In the genomic region with DNA sequence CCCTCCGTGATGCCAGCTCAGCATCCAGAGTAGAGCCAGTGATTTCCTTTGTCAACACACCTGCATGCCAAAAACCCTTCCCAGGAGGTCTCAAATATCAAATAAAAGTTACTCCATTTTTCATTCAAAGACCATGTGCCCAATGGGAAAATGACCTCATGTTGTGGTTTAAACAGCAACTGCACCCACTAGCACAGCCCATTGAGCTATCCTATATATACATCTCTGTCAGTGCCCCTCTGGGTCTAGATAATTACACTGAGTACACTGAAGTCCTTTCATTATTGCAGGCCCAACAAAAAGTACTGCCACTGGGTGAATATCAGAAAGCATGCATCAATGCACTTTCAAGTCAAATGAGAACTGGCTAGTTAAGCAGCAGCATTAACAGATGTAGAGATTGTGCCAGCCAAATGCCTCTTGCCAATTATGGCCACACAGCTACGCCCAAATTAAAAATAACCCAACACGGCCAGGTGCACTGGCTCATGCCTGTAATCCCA, we compare ENCODE assay signal across 29 cellular contexts.
DNase-seq lines count a peak whose midpoint lies in the region; ATAC-seq and TF ChIP-seq lines count a peak whose summit lies in the region.
"Had no signal": no experiment of that assay in that cellular context is flagged by ENCODE, and none has a peak within 500 bp of the region (broad histone marks: within the 10 kb centered on the region; RNA-seq: fewer than 3 reads in every experiment).

No MANE protein-coding gene starts in this region.

- no peak overlapping the region for H3K4me3 Mint-ChIP-seq in activated CD4-positive, alpha-beta T cell treated with anti-CD3 and anti-CD28 coated beads, Interleukin-2, amount 10 ng/mL, durations not matched to agents 24 days and 14 days
- H3K4me3 Mint-ChIP-seq: activated naive CD4-positive, alpha-beta T cell treated with anti-CD3 and anti-CD28 coated beads for 36 hours; activated T-cell treated with anti-CD3 and anti-CD28 coated beads, Interleukin-2, amount 50 U/mL, for 72 hours; neural crest cell had no signal

- no peaks in the 10 kb centered on the region for H3K27me3 Mint-ChIP-seq in activated CD4-positive, alpha-beta T cell treated with anti-CD3 and anti-CD28 coated beads, Interleukin-2, amount 10 ng/mL, durations not matched to agents 24 days and 14 days

- peaks cover 14% of the 10 kb centered on the region for H3K36me3 Mint-ChIP-seq in activated CD4-positive, alpha-beta T cell treated with anti-CD3 and anti-CD28 coated beads, Interleukin-2, amount 10 ng/mL, durations not matched to agents 24 days and 14 days (ENCODE audit: low read depth)

- intact Hi-C loops in activated CD4-positive, alpha-beta T cell treated with anti-CD3 and anti-CD28 coated beads, Interleukin-2, amount 10 ng/mL, durations not matched to agents 24 days and 14 days (cut with micrococcal nuclease): no loop called here

- no peaks in the 10 kb centered on the region for H3K79me2 ChIP-seq in SU-DHL-6 (ENCODE audit: insufficient read depth, low read length)

- H3K4me1 Mint-ChIP-seq in activated CD4-positive, alpha-beta T cell treated with anti-CD3 and anti-CD28 coated beads, Interleukin-2, amount 10 ng/mL, durations not matched to agents 24 days and 14 days: peaks cover 26% of the 10 kb centered on the region

- no peaks in the 10 kb centered on the region for H3K9me2 ChIP-seq in SU-DHL-6 (replicated peaks; ENCODE audit: insufficient read depth, low read length)
- H3K9me2 ChIP-seq: SK-N-SH had no signal

- 0 out of 2 replicates have a peak overlapping the region, but pooled peaks have one; percentile 22 for H3K27ac ChIP-seq in SU-DHL-6 (ENCODE audit: low read depth, low read length)
- H3K27ac ChIP-seq: BLaER1, cardiac muscle cell, HL-60 had no signal

- no peaks in the 10 kb centered on the region for H3K27me3 ChIP-seq in SU-DHL-6 (ENCODE audit: low read length)
- H3K27me3 ChIP-seq: BLaER1, cardiac muscle cell had no signal

- H3K27ac Mint-ChIP-seq in activated CD4-positive, alpha-beta T cell treated with anti-CD3 and anti-CD28 coated beads, Interleukin-2, amount 10 ng/mL, durations not matched to agents 24 days and 14 days: no peak overlapping the region
- H3K27ac Mint-ChIP-seq: activated naive CD4-positive, alpha-beta T cell treated with anti-CD3 and anti-CD28 coated beads for 36 hours; activated T-cell treated with anti-CD3 and anti-CD28 coated beads, Interleukin-2, amount 50 U/mL, for 72 hours had no signal

- H4K20me1 ChIP-seq in SU-DHL-6 (ENCODE audit: low read depth, low read length): no peaks in the 10 kb centered on the region

- TF ChIP-seq CTCF in SU-DHL-6 (IDR thresholded peaks at IDR 0.05; ENCODE audit: insufficient read depth, low read length, poor library complexity, severe bottlenecking) (no peak), retinal pigment epithelial cell (conservative IDR thresholded peaks at IDR 0.05; ENCODE audit: low read depth, low read length) (no peak)

- H3K9ac ChIP-seq in SU-DHL-6 (ENCODE audit: low read length): no peak overlapping the region
- H3K9ac ChIP-seq: BLaER1, SK-N-SH had no signal

- DNase-seq in DMS79 (lab: John Stamatoyannopoulos, UW): peak; percentile 80
- DNase-seq in NAMALWA (ENCODE audit: low spot score): peak; percentile 65
- DNase-seq in retinal pigment epithelial cell (ENCODE audit: low read depth): peak; percentile 74
- DNase-seq in activated CD4-positive, alpha-beta T cell treated with anti-CD3 and anti-CD28 coated beads, Interleukin-2, amount 10 ng/mL, durations not matched to agents 24 days and 14 days: no peak
- DNase-seq in dedifferentiated amniotic fluid mesenchymal stem cell (ENCODE audit: extremely low spot score): no peak
- DNase-seq: ACHN; activated CD4-positive, alpha-beta T cell treated with anti-CD3 and anti-CD28 coated beads for 4 hours; activated naive CD4-positive, alpha-beta T cell treated with anti-CD3 and anti-CD28 coated beads for 36 hours; activated T-cell treated with anti-CD3 and anti-CD28 coated beads, Interleukin-2, amount 50 U/mL, for 72 hours; amygdala; Caco-2; cortex of kidney; islet precursor cell; left ventricle myocardium superior; NCI-H1048; NCI-H2107; NCI-H510A treated with DMSO at 0.1 percent for 48 hours; posterior cingulate gyrus; SK-N-SH; T-helper 2 cell had no signal

- H3K36me3 ChIP-seq in SU-DHL-6 (ENCODE audit: low read length): no peaks in the 10 kb centered on the region
- H3K36me3 ChIP-seq: cardiac muscle cell had no signal

- ATAC-seq in HG02571 (IDR thresholded peaks at IDR 0.05; ENCODE audit: unreplicated experiment) (no peak), GM18858 (IDR thresholded peaks at IDR 0.05; ENCODE audit: unreplicated experiment) (no peak)
- ATAC-seq: activated T-cell treated with anti-CD3 and anti-CD28 coated beads, Interleukin-2, amount 50 U/mL, for 72 hours; HCT116; HepG2; left ventricle myocardium superior had no signal

- peaks cover 33% of the 10 kb centered on the region for H3F3A ChIP-seq in SU-DHL-6 (ENCODE audit: insufficient read depth)

- H3K4me2 ChIP-seq in SU-DHL-6 (ENCODE audit: low read depth, low read length, poor library complexity, severe bottlenecking): peak overlapping the region; percentile 6
- H3K4me2 ChIP-seq: BLaER1, SK-N-SH had no signal

- H3K9me3 ChIP-seq in SU-DHL-6 (ENCODE audit: insufficient read depth, low read length): no peaks in the 10 kb centered on the region
- H3K9me3 ChIP-seq: BLaER1, Caco-2, SK-N-SH had no signal

- H3K4me3 ChIP-seq in SU-DHL-6 (ENCODE audit: insufficient read depth, low read length, poor library complexity, severe bottlenecking) (no peak overlapping the region), retinal pigment epithelial cell (ENCODE audit: low read length) (no peak overlapping the region)
- H3K4me3 ChIP-seq: BLaER1, cardiac muscle cell had no signal

- no peak overlapping the region for H2AFZ ChIP-seq in SU-DHL-6 (ENCODE audit: low read depth, low read length, severe bottlenecking)

- no peaks in the 10 kb centered on the region for H3K9me3 Mint-ChIP-seq in activated CD4-positive, alpha-beta T cell treated with anti-CD3 and anti-CD28 coated beads, Interleukin-2, amount 10 ng/mL, durations not matched to agents 24 days and 14 days
- H3K9me3 Mint-ChIP-seq: activated naive CD4-positive, alpha-beta T cell treated with anti-CD3 and anti-CD28 coated beads for 36 hours; activated T-cell treated with anti-CD3 and anti-CD28 coated beads, Interleukin-2, amount 50 U/mL, for 72 hours; neural crest cell had no signal

Comparison
In these comparisons a context has a peak if more than half of its experiments do, and no peak if none do; other contexts are left out.
1. DNase-seq: peak in DMS79 (single experiment), NAMALWA (single experiment) and retinal pigment epithelial cell (single experiment); none in activated CD4-positive, alpha-beta T cell treated with anti-CD3 and anti-CD28 coated beads, Interleukin-2, amount 10 ng/mL, durations not matched to agents 24 days and 14 days (single experiment) and dedifferentiated amniotic fluid mesenchymal stem cell (single experiment).